Comparison of ENCODE assay signal across 20 cellular contexts in genomic region chr6:43677759-43678158, GRCh38. TPM values are rescaled to one million over a fixed set of nuclear protein-coding genes. Genes with fewer than 3 reads are reported as not detected.
"Had no signal": no experiment of that assay in that cellular context is flagged by ENCODE, and none has a peak within 500 bp of the region (broad histone marks: within the 10 kb centered on the region; RNA-seq: fewer than 3 reads in every experiment).

No MANE protein-coding gene starts in this region.

- H3K4me3 Mint-ChIP-seq: activated B cell treated with CpG ODN at 0.5 μM for 24 hours; activated CD4-positive, alpha-beta memory T cell treated with anti-CD3 and anti-CD28 coated beads for 36 hours; activated CD4-positive, alpha-beta T cell treated with anti-CD3 and anti-CD28 coated beads, Interleukin-2, amount 10 ng/mL, durations not matched to agents 7 days and 5 days; activated naive CD8-positive, alpha-beta T cell; activated T-cell treated with anti-CD3 and anti-CD28 coated beads, Interleukin-2, amount 50 U/mL, for 72 hours had no signal

- H3K27ac Mint-ChIP-seq: activated B cell treated with CpG ODN at 0.5 μM for 24 hours; activated CD4-positive, alpha-beta memory T cell treated with anti-CD3 and anti-CD28 coated beads for 36 hours; activated CD4-positive, alpha-beta T cell treated with anti-CD3 and anti-CD28 coated beads, Interleukin-2, amount 10 ng/mL, durations not matched to agents 7 days and 5 days; activated naive CD8-positive, alpha-beta T cell; activated T-cell treated with anti-CD3 and anti-CD28 coated beads, Interleukin-2, amount 50 U/mL, for 72 hours had no signal

- ATAC-seq: activated T-cell treated with anti-CD3 and anti-CD28 coated beads, Interleukin-2, amount 50 U/mL, for 72 hours had no signal

- FAIRE-seq: TTC549 had no signal

- H3K36me3 Mint-ChIP-seq: activated naive CD8-positive, alpha-beta T cell had no signal

- DNase-seq: activated B cell treated with CpG ODN at 0.5 μM for 24 hours; activated CD4-positive, alpha-beta memory T cell treated with anti-CD3 and anti-CD28 coated beads for 36 hours; activated CD4-positive, alpha-beta T cell treated with anti-CD3 and anti-CD28 coated beads, Interleukin-2, amount 10 ng/mL, durations not matched to agents 7 days and 5 days; activated CD8-positive, alpha-beta memory T cell treated with anti-CD3 and anti-CD28 coated beads for 24 hours; activated naive CD4-positive, alpha-beta T cell treated with Interleukin-2 at 50 U/mL for 16 hours; activated T-cell treated with anti-CD3 and anti-CD28 coated beads, Interleukin-2, amount 50 U/mL, for 72 hours; KG1; NCI-H1048; NCI-H146; NCI-H1930; NCI-H2171; NCI-H2227 treated with DMSO at 0.1 percent for 48 hours; NCI-H526 treated with DMSO at 0.1 percent for 48 hours; NCI-H82; SIG-M5; T-helper 2 cell; T1000 had no signal

- H3K27me3 Mint-ChIP-seq: activated B cell treated with CpG ODN at 0.5 μM for 24 hours; activated CD4-positive, alpha-beta memory T cell treated with anti-CD3 and anti-CD28 coated beads for 36 hours; activated CD4-positive, alpha-beta T cell treated with anti-CD3 and anti-CD28 coated beads, Interleukin-2, amount 10 ng/mL, durations not matched to agents 7 days and 5 days; activated naive CD8-positive, alpha-beta T cell had no signal

RNA-seq across cellular contexts. Expression of gene RSPH9, which starts 32.9 kb away (rescaled TPM):
- total RNA-seq: activated B cell treated with CpG ODN at 0.5 μM for 24 hours; activated CD4-positive, alpha-beta memory T cell treated with anti-CD3 and anti-CD28 coated beads for 36 hours; activated CD4-positive, alpha-beta T cell treated with anti-CD3 and anti-CD28 coated beads, Interleukin-2, amount 10 ng/mL, durations not matched to agents 7 days and 5 days; LHCN-M2 had no signal
